13 cellular contexts compared by ENCODE assay signal in genomic region chr1:60942896-60943633, GRCh38.
A peak's percentile ranks its signal among the peaks of the same experiment; 100 is the strongest.
DNase-seq lines count a peak whose midpoint lies in the region; ATAC-seq and TF ChIP-seq lines count a peak whose summit lies in the region.
"Had no signal": no experiment of that assay in that cellular context is flagged by ENCODE, and none has a peak within 500 bp of the region (broad histone marks: within the 10 kb centered on the region; RNA-seq: fewer than 3 reads in every experiment).

No MANE protein-coding gene starts in this region.

- BruUV-seq in OCI-LY7 (replicated peaks; lab: Mats Ljungman, UMichigan) = no TSS peak

- peak; percentile 99 for ATAC-seq in GM19023 (IDR thresholded peaks at IDR 0.05; ENCODE audit: unreplicated experiment)
- ATAC-seq in HG02870 (IDR thresholded peaks at IDR 0.05; ENCODE audit: unreplicated experiment) = peak; percentile 98
- ATAC-seq in psoas muscle = peak; percentile 77 to 96 (median 90)
- ATAC-seq in HG02763 (IDR thresholded peaks at IDR 0.05; ENCODE audit: unreplicated experiment) = no peak

- intact Hi-C loops in OCI-LY7 (cut with micrococcal nuclease; ENCODE audit: unreplicated experiment) = no loop called here
- intact Hi-C loops in psoas muscle (cut with DNase I) = loop anchor here in 1 of 2 donors (10.0 kb wide), 1 partner anchor 78 kb away; no protein-coding TSS in a partner anchor

- H2AFZ ChIP-seq in OCI-LY7 (ENCODE audit: low read length) = no peak overlapping the region

- no peaks in the 10 kb centered on the region for H3K79me2 ChIP-seq in OCI-LY7 (ENCODE audit: insufficient read depth, low read depth, low read length)

- H3K27me3 ChIP-seq in psoas muscle (ENCODE audit: insufficient read depth in 3 of 3, low read length in 2 of 3) = no peaks in the 10 kb centered on the region
- H3K27me3 ChIP-seq: vagina had no signal

- no peak overlapping the region for H3K27ac Mint-ChIP-seq in nephron progenitor cell

- H3K36me3 Mint-ChIP-seq in nephron progenitor cell (ENCODE audit: low read depth) = no peaks in the 10 kb centered on the region

- H3K4me1 ChIP-seq in OCI-LY7 (ENCODE audit: insufficient read depth, low read length, poor library complexity, severe bottlenecking) = no peaks in the 10 kb centered on the region
- peaks cover 4% of the 10 kb centered on the region for H3K4me1 ChIP-seq in psoas muscle
- H3K4me1 ChIP-seq: vagina had no signal

- H3K4me1 Mint-ChIP-seq in nephron progenitor cell = peaks cover 5% of the 10 kb centered on the region

- no peak overlapping the region for H3K4me3 ChIP-seq in OCI-LY7 (ENCODE audit: low read depth, low read length, poor library complexity, severe bottlenecking)
- no peak overlapping the region for H3K4me3 ChIP-seq in psoas muscle
- H3K4me3 ChIP-seq: vagina had no signal

- TF ChIP-seq CTCF in OCI-LY7 (conservative IDR thresholded peaks at IDR 0.05; ENCODE audit: low read length) (no peak), psoas muscle (IDR thresholded peaks at IDR 0.05) (no peak), nephron progenitor cell (IDR thresholded peaks at IDR 0.05) (no peak)

- CTCF ChIA-PET in OCI-LY7 (lab: Charles Lee; ENCODE audit: unreplicated experiment) = no interaction called here

- H4K20me1 ChIP-seq in OCI-LY7 (ENCODE audit: insufficient read depth, low read length) = no peaks in the 10 kb centered on the region

- H3K27ac ChIP-seq in OCI-LY7 (ENCODE audit: low read depth, low read length, poor library complexity, severe bottlenecking) (no peak overlapping the region), psoas muscle (peak overlapping the region; percentile 54)
- H3K27ac ChIP-seq: vagina had no signal

- H3K9me3 ChIP-seq in OCI-LY7 (ENCODE audit: low read length) (no peaks in the 10 kb centered on the region), psoas muscle (no peaks in the 10 kb centered on the region)
- H3K9me3 ChIP-seq: vagina had no signal

- DNase-seq in OCI-LY7 (ENCODE audit: low spot score) = peak; percentile 19
- DNase-seq in psoas muscle = no peak
- DNase-seq in nephron progenitor cell = no peak
- no peak for DNase-seq in nucleus accumbens (lab: John Stamatoyannopoulos, UW)
- DNase-seq: activated T-cell treated with anti-CD3 and anti-CD28 coated beads, Interleukin-2, amount 50 U/mL, for 48 hours; DMS79 treated with DMSO at 0.1 percent for 48 hours; kidney; NCI-H748 treated with DMSO at 0.1 percent for 48 hours; posterior cingulate gyrus had no signal

- H3K4me2 ChIP-seq in OCI-LY7 (ENCODE audit: low read length) = no peak overlapping the region

- peaks cover 4% of the 10 kb centered on the region for H3K27me3 Mint-ChIP-seq in nephron progenitor cell (ENCODE audit: low read depth, poor library complexity)

- H3K9me2 ChIP-seq in OCI-LY7 (ENCODE audit: insufficient read depth, low read length) = no peaks in the 10 kb centered on the region

- H3K9me3 Mint-ChIP-seq in nephron progenitor cell = no peaks in the 10 kb centered on the region

- H3K4me3 Mint-ChIP-seq in nephron progenitor cell = no peak overlapping the region

- 55 to 71% (median 61%) methylated on average over 8 of the region's 8 CpGs for WGBS in psoas muscle, 3 donors

- POLR2A ChIA-PET in OCI-LY7 (lab: Charles Lee) = no interaction called here

- no peaks in the 10 kb centered on the region for H3K36me3 ChIP-seq in OCI-LY7 (ENCODE audit: insufficient read depth, low read length)
- no peaks in the 10 kb centered on the region for H3K36me3 ChIP-seq in psoas muscle (ENCODE audit: insufficient read depth in 1 of 2, low read depth in 1 of 2)
- H3K36me3 ChIP-seq: vagina had no signal
